Comparison of ENCODE assay signal across 26 cellular contexts in genomic region chr2:187679454-187679853, GRCh38.
"Had no signal": no experiment of that assay in that cellular context is flagged by ENCODE, and none has a peak within 500 bp of the region (broad histone marks: within the 10 kb centered on the region; RNA-seq: fewer than 3 reads in every experiment).

No MANE protein-coding gene starts in this region.

- DNase-seq: dermis blood vessel endothelial cell; effector memory CD4-positive, alpha-beta T cell; erythroblast; esophagus squamous epithelium; foreskin keratinocyte; heart right ventricle; hippocampal formation; left cardiac atrium; left lung; mammary epithelial cell; natural killer cell; occipital lobe; ovary; posterior cingulate gyrus; psoas muscle; right cardiac atrium; small intestine; stimulated activated CD4-positive, alpha-beta T cell treated with anti-CD3 and anti-CD28 coated beads, Interleukin-15, amount 100 ng/mL, for 24 hours; stimulated activated CD4-positive, alpha-beta T cell treated with anti-CD3 and anti-CD28 coated beads, Interleukin-2, amount 100 ng/mL, for 48 hours; stimulated activated naive B cell treated with anti-CD40 and anti-IgM and Interleukin-4, amounts not matched to agents 10 μg/mL and 1 μg/mL and 100 μg/mL, for 72 hours; transverse colon; upper lobe of right lung; uterus had no signal

- H3K27me3 ChIP-seq: esophagus squamous epithelium, foreskin keratinocyte, gastroesophageal sphincter, heart right ventricle, left lung, ovary, suprapubic skin, transverse colon, upper lobe of right lung, uterus had no signal

- H3K4me3 ChIP-seq: coronary artery, esophagus squamous epithelium, gastroesophageal sphincter, heart right ventricle, left lung, ovary, psoas muscle, suprapubic skin, transverse colon, upper lobe of right lung, uterus had no signal

- H3K36me3 ChIP-seq: esophagus squamous epithelium, gastroesophageal sphincter, heart right ventricle, left lung, ovary, suprapubic skin, transverse colon, upper lobe of right lung, uterus had no signal

- H3K9me3 ChIP-seq: esophagus squamous epithelium, gastroesophageal sphincter, heart right ventricle, left lung, ovary, psoas muscle, suprapubic skin, transverse colon, upper lobe of right lung, uterus had no signal

- ATAC-seq: foreskin keratinocyte; gastroesophageal sphincter; heart right ventricle; left cardiac atrium; left lung; natural killer cell; psoas muscle; right cardiac atrium; stimulated activated naive B cell treated with anti-CD40 and anti-IgM and Interleukin-4, amounts not matched to agents 10 μg/mL and 1 μg/mL and 100 μg/mL, for 72 hours; upper lobe of right lung had no signal

- H3K4me1 ChIP-seq: esophagus squamous epithelium, foreskin keratinocyte, gastroesophageal sphincter, heart right ventricle, left lung, psoas muscle, suprapubic skin, transverse colon, upper lobe of right lung, uterus had no signal

- H3K27ac ChIP-seq: coronary artery, esophagus squamous epithelium, foreskin keratinocyte, gastroesophageal sphincter, heart right ventricle, left lung, ovary, psoas muscle, suprapubic skin, transverse colon, upper lobe of right lung, uterus had no signal
